ENCODE assay signal across 1 cellular context in the genomic region with DNA sequence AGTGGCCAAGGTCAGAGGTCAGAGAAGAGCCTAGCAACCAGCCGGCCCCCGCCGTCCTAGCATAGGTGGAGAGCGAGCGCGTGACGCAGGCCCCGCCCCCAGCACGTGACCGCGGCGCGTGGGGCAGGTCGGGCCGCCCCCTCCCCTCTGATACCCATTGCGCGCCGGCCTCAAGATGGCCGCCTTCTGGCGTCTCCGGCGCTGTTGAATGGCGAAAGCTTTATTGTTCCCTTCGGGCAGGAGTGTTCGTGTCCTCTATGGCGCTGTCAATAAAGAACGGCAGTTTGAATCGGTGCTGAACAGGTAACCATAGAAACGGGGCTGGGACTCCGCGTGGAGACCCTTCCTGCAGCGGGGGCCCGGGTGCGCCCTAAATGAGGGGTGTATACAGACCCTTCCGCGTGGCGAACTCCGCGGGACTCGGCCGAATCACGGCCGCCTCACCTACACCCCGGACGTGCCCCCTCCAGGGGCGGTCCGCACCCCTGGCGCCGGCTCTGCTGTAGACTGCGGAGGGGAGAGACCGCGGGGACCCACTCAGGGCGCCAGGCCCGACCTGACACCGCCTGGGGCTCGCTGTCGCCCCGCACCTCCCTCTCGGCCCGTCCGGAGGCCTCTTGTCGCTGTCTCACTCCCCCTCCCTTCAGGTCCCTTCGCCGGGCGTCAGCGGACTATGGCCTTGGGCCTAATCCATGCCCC.
TF ChIP-seq lines count a peak whose summit lies in the region.

A gene with protein sequence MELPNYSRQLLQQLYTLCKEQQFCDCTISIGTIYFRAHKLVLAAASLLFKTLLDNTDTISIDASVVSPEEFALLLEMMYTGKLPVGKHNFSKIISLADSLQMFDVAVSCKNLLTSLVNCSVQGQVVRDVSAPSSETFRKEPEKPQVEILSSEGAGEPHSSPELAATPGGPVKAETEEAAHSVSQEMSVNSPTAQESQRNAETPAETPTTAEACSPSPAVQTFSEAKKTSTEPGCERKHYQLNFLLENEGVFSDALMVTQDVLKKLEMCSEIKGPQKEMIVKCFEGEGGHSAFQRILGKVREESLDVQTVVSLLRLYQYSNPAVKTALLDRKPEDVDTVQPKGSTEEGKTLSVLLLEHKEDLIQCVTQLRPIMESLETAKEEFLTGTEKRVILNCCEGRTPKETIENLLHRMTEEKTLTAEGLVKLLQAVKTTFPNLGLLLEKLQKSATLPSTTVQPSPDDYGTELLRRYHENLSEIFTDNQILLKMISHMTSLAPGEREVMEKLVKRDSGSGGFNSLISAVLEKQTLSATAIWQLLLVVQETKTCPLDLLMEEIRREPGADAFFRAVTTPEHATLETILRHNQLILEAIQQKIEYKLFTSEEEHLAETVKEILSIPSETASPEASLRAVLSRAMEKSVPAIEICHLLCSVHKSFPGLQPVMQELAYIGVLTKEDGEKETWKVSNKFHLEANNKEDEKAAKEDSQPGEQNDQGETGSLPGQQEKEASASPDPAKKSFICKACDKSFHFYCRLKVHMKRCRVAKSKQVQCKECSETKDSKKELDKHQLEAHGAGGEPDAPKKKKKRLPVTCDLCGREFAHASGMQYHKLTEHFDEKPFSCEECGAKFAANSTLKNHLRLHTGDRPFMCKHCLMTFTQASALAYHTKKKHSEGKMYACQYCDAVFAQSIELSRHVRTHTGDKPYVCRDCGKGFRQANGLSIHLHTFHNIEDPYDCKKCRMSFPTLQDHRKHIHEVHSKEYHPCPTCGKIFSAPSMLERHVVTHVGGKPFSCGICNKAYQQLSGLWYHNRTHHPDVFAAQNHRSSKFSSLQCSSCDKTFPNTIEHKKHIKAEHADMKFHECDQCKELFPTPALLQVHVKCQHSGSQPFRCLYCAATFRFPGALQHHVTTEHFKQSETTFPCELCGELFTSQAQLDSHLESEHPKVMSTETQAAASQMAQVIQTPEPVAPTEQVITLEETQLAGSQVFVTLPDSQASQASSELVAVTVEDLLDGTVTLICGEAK (plus strand): TSS at position 150 of the 699 bp plus-strand sequence. CDS start 38,098 bp downstream, outside the sequence.

TF ChIP-seq in HepG2, 621 proteins besides CTCF, POLR2A, EP300 and RAD21 (continued from another document):
- TF ChIP-seq, protein P1, sequence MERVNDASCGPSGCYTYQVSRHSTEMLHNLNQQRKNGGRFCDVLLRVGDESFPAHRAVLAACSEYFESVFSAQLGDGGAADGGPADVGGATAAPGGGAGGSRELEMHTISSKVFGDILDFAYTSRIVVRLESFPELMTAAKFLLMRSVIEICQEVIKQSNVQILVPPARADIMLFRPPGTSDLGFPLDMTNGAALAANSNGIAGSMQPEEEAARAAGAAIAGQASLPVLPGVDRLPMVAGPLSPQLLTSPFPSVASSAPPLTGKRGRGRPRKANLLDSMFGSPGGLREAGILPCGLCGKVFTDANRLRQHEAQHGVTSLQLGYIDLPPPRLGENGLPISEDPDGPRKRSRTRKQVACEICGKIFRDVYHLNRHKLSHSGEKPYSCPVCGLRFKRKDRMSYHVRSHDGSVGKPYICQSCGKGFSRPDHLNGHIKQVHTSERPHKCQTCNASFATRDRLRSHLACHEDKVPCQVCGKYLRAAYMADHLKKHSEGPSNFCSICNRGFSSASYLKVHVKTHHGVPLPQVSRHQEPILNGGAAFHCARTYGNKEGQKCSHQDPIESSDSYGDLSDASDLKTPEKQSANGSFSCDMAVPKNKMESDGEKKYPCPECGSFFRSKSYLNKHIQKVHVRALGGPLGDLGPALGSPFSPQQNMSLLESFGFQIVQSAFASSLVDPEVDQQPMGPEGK (CRISPR knock-in tag; IDR thresholded peaks at IDR 0.05), result peak; percentile 97
- TF ChIP-seq FIP1L1 (IDR thresholded peaks at IDR 0.05; ENCODE audit: borderline replicate concordance, insufficient read depth, low read depth, low read length) (no peak), ZNF441 (CRISPR knock-in tag; IDR thresholded peaks at IDR 0.05; ENCODE audit: borderline replicate concordance) (no peak), MAFF (IDR thresholded peaks at IDR 0.05; ENCODE audit: low read depth, low read length) (no peak), MEIS2 (CRISPR knock-in tag; IDR thresholded peaks at IDR 0.05) (no peak), SP1 (IDR thresholded peaks at IDR 0.05) (0 out of 2 replicates have a peak, but pooled peaks have one; percentile 64), SP1 (CRISPR knock-in tag; IDR thresholded peaks at IDR 0.05) (peak; percentile 99), ZNF263 (CRISPR knock-in tag; IDR thresholded peaks at IDR 0.05) (no peak), BCL6 (CRISPR knock-in tag; IDR thresholded peaks at IDR 0.05) (peak; percentile 71), HES4 (CRISPR knock-in tag; IDR thresholded peaks at IDR 0.05; ENCODE audit: borderline replicate concordance) (no peak), ZNF3 (CRISPR knock-in tag; IDR thresholded peaks at IDR 0.05) (no peak), PCBP2 (optimal IDR thresholded peaks at IDR 0.05; ENCODE audit: low read depth, low read length, poor library complexity, severe bottlenecking) (no peak), ZNF350 (CRISPR knock-in tag; IDR thresholded peaks at IDR 0.05; ENCODE audit: borderline replicate concordance, low read depth) (peak; percentile 82; the same call in 1 of the 2 replicates), ZNF460 (CRISPR knock-in tag; IDR thresholded peaks at IDR 0.05; ENCODE audit: borderline replicate concordance) (no peak), DMAP1 (CRISPR knock-in tag; IDR thresholded peaks at IDR 0.05) (peak; percentile 97), ZNF558 (CRISPR knock-in tag; IDR thresholded peaks at IDR 0.05; ENCODE audit: borderline replicate concordance) (peak; percentile 66; the same call in 1 of the 2 replicates), TP53 (CRISPR knock-in tag; conservative IDR thresholded peaks at IDR 0.05) (peak; percentile 34; the same call in 1 of the 2 replicates)
- TF ChIP-seq, protein P2, sequence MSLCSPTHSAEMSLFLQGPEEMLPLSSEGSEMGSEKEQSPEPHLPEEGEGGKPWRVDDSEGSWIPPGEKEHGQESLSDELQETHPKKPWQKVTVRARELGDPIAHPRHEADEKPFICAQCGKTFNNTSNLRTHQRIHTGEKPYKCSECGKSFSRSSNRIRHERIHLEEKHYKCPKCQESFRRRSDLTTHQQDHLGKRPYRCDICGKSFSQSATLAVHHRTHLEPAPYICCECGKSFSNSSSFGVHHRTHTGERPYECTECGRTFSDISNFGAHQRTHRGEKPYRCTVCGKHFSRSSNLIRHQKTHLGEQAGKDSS (CRISPR knock-in tag; IDR thresholded peaks at IDR 0.05; ENCODE audit: borderline replicate concordance, low read depth), result peak; percentile 34; the same call in 1 of the 2 replicates
- TF ChIP-seq, protein P3, sequence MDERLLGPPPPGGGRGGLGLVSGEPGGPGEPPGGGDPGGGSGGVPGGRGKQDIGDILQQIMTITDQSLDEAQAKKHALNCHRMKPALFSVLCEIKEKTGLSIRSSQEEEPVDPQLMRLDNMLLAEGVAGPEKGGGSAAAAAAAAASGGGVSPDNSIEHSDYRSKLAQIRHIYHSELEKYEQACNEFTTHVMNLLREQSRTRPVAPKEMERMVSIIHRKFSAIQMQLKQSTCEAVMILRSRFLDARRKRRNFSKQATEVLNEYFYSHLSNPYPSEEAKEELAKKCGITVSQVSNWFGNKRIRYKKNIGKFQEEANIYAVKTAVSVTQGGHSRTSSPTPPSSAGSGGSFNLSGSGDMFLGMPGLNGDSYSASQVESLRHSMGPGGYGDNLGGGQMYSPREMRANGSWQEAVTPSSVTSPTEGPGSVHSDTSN (CRISPR knock-in tag; IDR thresholded peaks at IDR 0.05), result no peak
- TF ChIP-seq, protein P4, sequence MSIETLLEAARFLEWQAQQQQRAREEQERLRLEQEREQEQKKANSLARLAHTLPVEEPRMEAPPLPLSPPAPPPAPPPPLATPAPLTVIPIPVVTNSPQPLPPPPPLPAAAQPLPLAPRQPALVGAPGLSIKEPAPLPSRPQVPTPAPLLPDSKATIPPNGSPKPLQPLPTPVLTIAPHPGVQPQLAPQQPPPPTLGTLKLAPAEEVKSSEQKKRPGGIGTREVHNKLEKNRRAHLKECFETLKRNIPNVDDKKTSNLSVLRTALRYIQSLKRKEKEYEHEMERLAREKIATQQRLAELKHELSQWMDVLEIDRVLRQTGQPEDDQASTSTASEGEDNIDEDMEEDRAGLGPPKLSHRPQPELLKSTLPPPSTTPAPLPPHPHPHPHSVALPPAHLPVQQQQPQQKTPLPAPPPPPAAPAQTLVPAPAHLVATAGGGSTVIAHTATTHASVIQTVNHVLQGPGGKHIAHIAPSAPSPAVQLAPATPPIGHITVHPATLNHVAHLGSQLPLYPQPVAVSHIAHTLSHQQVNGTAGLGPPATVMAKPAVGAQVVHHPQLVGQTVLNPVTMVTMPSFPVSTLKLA (IDR thresholded peaks at IDR 0.05), result peak; percentile 91
- TF ChIP-seq, protein P5, sequence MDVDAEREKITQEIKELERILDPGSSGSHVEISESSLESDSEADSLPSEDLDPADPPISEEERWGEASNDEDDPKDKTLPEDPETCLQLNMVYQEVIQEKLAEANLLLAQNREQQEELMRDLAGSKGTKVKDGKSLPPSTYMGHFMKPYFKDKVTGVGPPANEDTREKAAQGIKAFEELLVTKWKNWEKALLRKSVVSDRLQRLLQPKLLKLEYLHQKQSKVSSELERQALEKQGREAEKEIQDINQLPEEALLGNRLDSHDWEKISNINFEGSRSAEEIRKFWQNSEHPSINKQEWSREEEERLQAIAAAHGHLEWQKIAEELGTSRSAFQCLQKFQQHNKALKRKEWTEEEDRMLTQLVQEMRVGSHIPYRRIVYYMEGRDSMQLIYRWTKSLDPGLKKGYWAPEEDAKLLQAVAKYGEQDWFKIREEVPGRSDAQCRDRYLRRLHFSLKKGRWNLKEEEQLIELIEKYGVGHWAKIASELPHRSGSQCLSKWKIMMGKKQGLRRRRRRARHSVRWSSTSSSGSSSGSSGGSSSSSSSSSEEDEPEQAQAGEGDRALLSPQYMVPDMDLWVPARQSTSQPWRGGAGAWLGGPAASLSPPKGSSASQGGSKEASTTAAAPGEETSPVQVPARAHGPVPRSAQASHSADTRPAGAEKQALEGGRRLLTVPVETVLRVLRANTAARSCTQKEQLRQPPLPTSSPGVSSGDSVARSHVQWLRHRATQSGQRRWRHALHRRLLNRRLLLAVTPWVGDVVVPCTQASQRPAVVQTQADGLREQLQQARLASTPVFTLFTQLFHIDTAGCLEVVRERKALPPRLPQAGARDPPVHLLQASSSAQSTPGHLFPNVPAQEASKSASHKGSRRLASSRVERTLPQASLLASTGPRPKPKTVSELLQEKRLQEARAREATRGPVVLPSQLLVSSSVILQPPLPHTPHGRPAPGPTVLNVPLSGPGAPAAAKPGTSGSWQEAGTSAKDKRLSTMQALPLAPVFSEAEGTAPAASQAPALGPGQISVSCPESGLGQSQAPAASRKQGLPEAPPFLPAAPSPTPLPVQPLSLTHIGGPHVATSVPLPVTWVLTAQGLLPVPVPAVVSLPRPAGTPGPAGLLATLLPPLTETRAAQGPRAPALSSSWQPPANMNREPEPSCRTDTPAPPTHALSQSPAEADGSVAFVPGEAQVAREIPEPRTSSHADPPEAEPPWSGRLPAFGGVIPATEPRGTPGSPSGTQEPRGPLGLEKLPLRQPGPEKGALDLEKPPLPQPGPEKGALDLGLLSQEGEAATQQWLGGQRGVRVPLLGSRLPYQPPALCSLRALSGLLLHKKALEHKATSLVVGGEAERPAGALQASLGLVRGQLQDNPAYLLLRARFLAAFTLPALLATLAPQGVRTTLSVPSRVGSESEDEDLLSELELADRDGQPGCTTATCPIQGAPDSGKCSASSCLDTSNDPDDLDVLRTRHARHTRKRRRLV (CRISPR knock-in tag; IDR thresholded peaks at IDR 0.05), result peak; percentile 64; the same call in 1 of the 2 replicates
